Comparison of ENCODE assay signal across 2 cellular contexts in genomic region chr19:55152017-55152416, GRCh38.
TF ChIP-seq lines count a peak whose summit lies in the region.

No MANE protein-coding gene starts in this region.

TF ChIP-seq in SK-N-SH, 30 proteins besides CTCF, POLR2A, EP300 and RAD21 (continued from another document):
- TF ChIP-seq REST (IDR thresholded peaks at IDR 0.05; ENCODE audit: low read depth, low read length) (no peak), MAX (IDR thresholded peaks at IDR 0.05; ENCODE audit: low read depth) (no peak), IRF3 (IDR thresholded peaks at IDR 0.05; ENCODE audit: low read depth, low read length) (no peak), USF2 (IDR thresholded peaks at IDR 0.05; ENCODE audit: borderline replicate concordance, low read depth, low read length) (no peak), EZH2phosphoT487 (IDR thresholded peaks at IDR 0.05; ENCODE audit: borderline replicate concordance, low read depth) (no peak), FOXJ3 (CRISPR knock-in tag; IDR thresholded peaks at IDR 0.05) (no peak), GABPA (IDR thresholded peaks at IDR 0.05; ENCODE audit: low read depth) (peak; percentile 82), NFIC (IDR thresholded peaks at IDR 0.05; ENCODE audit: borderline replicate concordance) (no peak), ELF1 (IDR thresholded peaks at IDR 0.05) (peak; percentile 68), POLR2AphosphoS5 (IDR thresholded peaks at IDR 0.05; ENCODE audit: low read depth, low read length) (no peak), USF1 (IDR thresholded peaks at IDR 0.05; ENCODE audit: borderline replicate concordance, low read depth) (no peak)
TF ChIP-seq in SK-N-SH: peak in this region for 2.

TF ChIP-seq in SK-N-SH treated with all-trans-retinoic acid at 6 μM for 48 hours, 23 proteins besides CTCF, POLR2A, EP300 and RAD21 (continued from another document):
- no peak for TF ChIP-seq TSHZ2 (CRISPR knock-in tag; IDR thresholded peaks at IDR 0.05)
- TF ChIP-seq ZC3H10 (CRISPR knock-in tag; IDR thresholded peaks at IDR 0.05): no peak
- no peak for TF ChIP-seq GLIS3 (CRISPR knock-in tag; IDR thresholded peaks at IDR 0.05)
- TF ChIP-seq OSR1 (CRISPR knock-in tag; IDR thresholded peaks at IDR 0.05): no peak
- TF ChIP-seq TCF4 (CRISPR knock-in tag; IDR thresholded peaks at IDR 0.05; ENCODE audit: borderline replicate concordance): no peak
- TF ChIP-seq RARB (CRISPR knock-in tag; IDR thresholded peaks at IDR 0.05): no peak
- TF ChIP-seq BACH2 (CRISPR knock-in tag; IDR thresholded peaks at IDR 0.05; ENCODE audit: borderline replicate concordance): no peak
- no peak for TF ChIP-seq ZFP3 (CRISPR knock-in tag; IDR thresholded peaks at IDR 0.05)
- TF ChIP-seq ISL1 (CRISPR knock-in tag; IDR thresholded peaks at IDR 0.05): no peak
- TF ChIP-seq ESRRG (CRISPR knock-in tag; IDR thresholded peaks at IDR 0.05): no peak
- no peak for TF ChIP-seq ZFP30 (CRISPR knock-in tag; IDR thresholded peaks at IDR 0.05)
